In genomic region chr12:121618659-121619233, GRCh38 we compare ENCODE assay signal across 30 cellular contexts. TPM values are rescaled to one million over a fixed set of nuclear protein-coding genes. Genes with fewer than 3 reads are reported as not detected.
"Had no signal": no experiment of that assay in that cellular context is flagged by ENCODE, and none has a peak within 500 bp of the region (broad histone marks: within the 10 kb centered on the region; RNA-seq: fewer than 3 reads in every experiment).

No MANE protein-coding gene starts in this region.

- H3K27ac ChIP-seq: brain microvascular endothelial cell, coronary artery, dorsolateral prefrontal cortex, left lung, ovary, prostate gland, WERI-Rb-1 had no signal

- H3K36me3 ChIP-seq: brain microvascular endothelial cell, left lung, ovary, prostate gland, sigmoid colon, tibial nerve, WERI-Rb-1 had no signal

- H3K4me3 Mint-ChIP-seq: activated T-helper 1 cell treated with anti-CD3 and anti-CD28 coated beads, Interleukin-12 subunit alpha, Interleukin-12 subunit beta, Interleukin-2, Interleukin-4 antibody, amounts not matched to agents 30 ng/mL and 10 ng/mL and 1 ng/mL, durations not matched to agents 14 hours and 24 hours and 36 hours; stimulated activated memory B cell treated with anti-CD40 and anti-IgM and Interleukin-4, amounts not matched to agents 10 μg/mL and 1 μg/mL and 100 μg/mL, for 72 hours; T-helper 1 cell treated with Interleukin-12 subunit alpha and Interleukin-12 subunit beta and Interleukin-4 antibody, amounts not matched to agents 30 μg/mL and 1 μg/mL, for 36 hours had no signal

- ATAC-seq: left lung; stimulated activated memory B cell treated with anti-CD40 and anti-IgM and Interleukin-4, amounts not matched to agents 10 μg/mL and 1 μg/mL and 100 μg/mL, for 72 hours had no signal

- H3K36me3 Mint-ChIP-seq: stimulated activated memory B cell treated with anti-CD40 and anti-IgM and Interleukin-4, amounts not matched to agents 10 μg/mL and 1 μg/mL and 100 μg/mL, for 72 hours had no signal

- H3K9me3 ChIP-seq: left lung, ovary, prostate gland, sigmoid colon, tibial nerve had no signal

- H3K27me3 Mint-ChIP-seq: stimulated activated memory B cell treated with anti-CD40 and anti-IgM and Interleukin-4, amounts not matched to agents 10 μg/mL and 1 μg/mL and 100 μg/mL, for 72 hours had no signal

- H3K9me3 Mint-ChIP-seq: activated T-helper 1 cell treated with anti-CD3 and anti-CD28 coated beads, Interleukin-12 subunit alpha, Interleukin-12 subunit beta, Interleukin-2, Interleukin-4 antibody, amounts not matched to agents 30 ng/mL and 10 ng/mL and 1 ng/mL, durations not matched to agents 14 hours and 24 hours and 36 hours; stimulated activated memory B cell treated with anti-CD40 and anti-IgM and Interleukin-4, amounts not matched to agents 10 μg/mL and 1 μg/mL and 100 μg/mL, for 72 hours; T-helper 1 cell treated with Interleukin-12 subunit alpha and Interleukin-12 subunit beta and Interleukin-4 antibody, amounts not matched to agents 30 μg/mL and 1 μg/mL, for 36 hours had no signal

- H3K27me3 ChIP-seq: brain microvascular endothelial cell, dorsolateral prefrontal cortex, left lung, ovary, sigmoid colon, tibial nerve had no signal

- H3K4me1 ChIP-seq: left lung, prostate gland, tibial nerve had no signal

- H3K4me3 ChIP-seq: coronary artery, dorsolateral prefrontal cortex, left lung, lung, ovary, prostate gland, sigmoid colon, tibial nerve had no signal

- DNase-seq: activated CD4-positive, alpha-beta T cell treated with anti-CD3 and anti-CD28 coated beads for 1 hour; activated CD4-positive, alpha-beta T cell treated with anti-CD3 and anti-CD28 coated beads, Interleukin-2, amount 50 U/mL, for 1 hour; activated effector memory CD4-positive, alpha-beta T cell treated with anti-CD3 and anti-CD28 coated beads, Interleukin-2, amount 50 U/mL, for 16 hours; activated naive CD4-positive, alpha-beta T cell treated with anti-CD3 and anti-CD28 coated beads, Interleukin-2, amount 50 U/mL, for 16 hours; activated T-cell treated with anti-CD3 and anti-CD28 coated beads for 4 hours; amniotic stem cell; brain microvascular endothelial cell; dorsolateral prefrontal cortex; effector memory CD4-positive, alpha-beta T cell; glutamatergic neuron; left lung; ovary; retina; sigmoid colon; small intestine; stimulated activated CD4-positive, alpha-beta T cell treated with anti-CD3 and anti-CD28 coated beads, Interleukin-4, amount 100 ng/mL, for 4 hours; stimulated activated CD8-positive, alpha-beta memory T cell treated with anti-CD3 and anti-CD28 coated beads, Interleukin-4, amount 100 ng/mL, for 48 hours; T1000; WERI-Rb-1 had no signal

- H3K27ac Mint-ChIP-seq: activated T-helper 1 cell treated with anti-CD3 and anti-CD28 coated beads, Interleukin-12 subunit alpha, Interleukin-12 subunit beta, Interleukin-2, Interleukin-4 antibody, amounts not matched to agents 30 ng/mL and 10 ng/mL and 1 ng/mL, durations not matched to agents 14 hours and 24 hours and 36 hours; stimulated activated memory B cell treated with anti-CD40 and anti-IgM and Interleukin-4, amounts not matched to agents 10 μg/mL and 1 μg/mL and 100 μg/mL, for 72 hours; T-helper 1 cell treated with Interleukin-12 subunit alpha and Interleukin-12 subunit beta and Interleukin-4 antibody, amounts not matched to agents 30 μg/mL and 1 μg/mL, for 36 hours had no signal

- FAIRE-seq: astrocyte, frontal cortex, islet of Langerhans, small intestine had no signal

RNA-seq across cellular contexts. Expression of gene MORN3, which starts 50.7 kb away (rescaled TPM):
- total RNA-seq: mesenteric fat pad, sigmoid colon had no signal
